Comparison of ENCODE assay signal across 8 cellular contexts in genomic region chr13:89066868-89067466, GRCh38.
DNase-seq lines count a peak whose midpoint lies in the region; ATAC-seq and TF ChIP-seq lines count a peak whose summit lies in the region.

No MANE protein-coding gene starts in this region.

- ATAC-seq in HG03066 (IDR thresholded peaks at IDR 0.05; ENCODE audit: low read depth, unreplicated experiment), result peak; percentile 66
- ATAC-seq in GM21737 (IDR thresholded peaks at IDR 0.05; ENCODE audit: unreplicated experiment), result no peak
- no peak for ATAC-seq in GM19351 (IDR thresholded peaks at IDR 0.05; ENCODE audit: unreplicated experiment)

- peak in 2 of 3 donors; percentile 58 to 62 for TF ChIP-seq CTCF in breast epithelium (IDR thresholded peaks at IDR 0.05)

- no peak for TF ChIP-seq POLR2A in breast epithelium (IDR thresholded peaks at IDR 0.05)

- H3K27me3 ChIP-seq in breast epithelium, result no peaks in the 10 kb centered on the region

- no peak overlapping the region for H3K27ac ChIP-seq in breast epithelium

- no peaks in the 10 kb centered on the region for H3K4me1 ChIP-seq in breast epithelium

- no peaks in the 10 kb centered on the region for H3K9me3 ChIP-seq in breast epithelium

- DNase-seq in NCI-H2171 treated with DMSO at 0.1 percent for 48 hours (lab: John Stamatoyannopoulos, UW), result peak; percentile 21
- DNase-seq in NCI-H2171 (lab: John Stamatoyannopoulos, UW), result no peak
- DNase-seq in NOMO-1 (lab: John Stamatoyannopoulos, UW; ENCODE audit: unreplicated experiment in 2 of 2), result peak; percentile 19 to 67
- DNase-seq in breast epithelium (ENCODE audit: low spot score in 2 of 2), result no peak
- DNase-seq in mucosa of gallbladder (ENCODE audit: low spot score), result peak; percentile 24

- no peak overlapping the region for H3K4me3 ChIP-seq in breast epithelium

- intact Hi-C loops in breast epithelium (cut with DNase I; ENCODE audit: low total_unique reads), result loop anchor here (5.0 kb wide), 1 partner anchor 1155 kb away; no protein-coding TSS in a partner anchor

- no peaks in the 10 kb centered on the region for H3K36me3 ChIP-seq in breast epithelium

Comparison
In these comparisons a context has a peak if more than half of its experiments do, and no peak if none do; other contexts are left out.
1. DNase-seq: peak in NCI-H2171 treated with DMSO at 0.1 percent for 48 hours (single experiment), NOMO-1 (2 of 2) and mucosa of gallbladder (single experiment); none in NCI-H2171 (single experiment) and breast epithelium (0 of 2).